In genomic region chr5:159522841-159523240, GRCh38 we compare ENCODE assay signal across 24 cellular contexts.
"Had no signal": no experiment of that assay in that cellular context is flagged by ENCODE, and none has a peak within 500 bp of the region (broad histone marks: within the 10 kb centered on the region; RNA-seq: fewer than 3 reads in every experiment).

No MANE protein-coding gene starts in this region.

- H3K4me1 ChIP-seq: transverse colon, uterus, vagina had no signal

- DNase-seq: stimulated activated CD4-positive, alpha-beta T cell treated with anti-CD3 and anti-CD28 coated beads, Interleukin-2, amount 100 ng/mL, for 48 hours; stimulated activated CD4-positive, alpha-beta T cell treated with anti-CD3 and anti-CD28 coated beads, Interleukin-4, amount 100 ng/mL, for 1 hour; stimulated activated CD4-positive, alpha-beta T cell treated with anti-CD3 and anti-CD28 coated beads, Interleukin-4, amount 100 ng/mL, for 24 hours; stimulated activated CD4-positive, alpha-beta T cell treated with anti-CD3 and anti-CD28 coated beads, Interleukin-4, amount 100 ng/mL, for 4 hours; stimulated activated CD8-positive, alpha-beta memory T cell treated with anti-CD3 and anti-CD28 coated beads, Interleukin-4, amount 100 ng/mL, for 48 hours; stimulated activated naive B cell treated with anti-CD40 and anti-IgM and Interleukin-4, amounts not matched to agents 10 μg/mL and 1 μg/mL and 100 μg/mL, for 72 hours; stimulated activated naive CD4-positive, alpha-beta T cell; stimulated activated naive CD4-positive, alpha-beta T cell treated with Interleukin-2 at 50 U/mL for 16 hours; stimulated activated naive CD8-positive, alpha-beta T cell treated with anti-CD3 and anti-CD28 coated beads, Interleukin-15, amount 100 ng/mL, for 72 hours; stimulated activated naive CD8-positive, alpha-beta T cell treated with anti-CD3 and anti-CD28 coated beads, Interleukin-15, Interleukin-2, amounts not matched to agents 100 U/mL and 50 U/mL, for 24 hours; stomach; substantia nigra; testis; thyroid gland; tibial artery; transverse colon; trophoblast cell; upper lobe of left lung; upper lobe of right lung; uterus had no signal

- H3K9me3 ChIP-seq: stomach, suprapubic skin, testis, thoracic aorta, thyroid gland, tibial artery, tibial nerve, transverse colon, upper lobe of left lung, upper lobe of right lung, uterus, vagina had no signal

- H3K4me3 ChIP-seq: stomach, suprapubic skin, testis, thoracic aorta, thyroid gland, tibial artery, tibial nerve, transverse colon, upper lobe of left lung, upper lobe of right lung, uterus, vagina had no signal

- H3K27ac ChIP-seq: stomach, suprapubic skin, testis, thoracic aorta, thyroid gland, tibial artery, tibial nerve, transverse colon, upper lobe of left lung, upper lobe of right lung, uterus, vagina had no signal

- H3K27me3 ChIP-seq: stomach, suprapubic skin, testis, thyroid gland, tibial artery, tibial nerve, transverse colon, upper lobe of left lung, upper lobe of right lung, uterus, vagina had no signal

- H3K36me3 ChIP-seq: stomach, suprapubic skin, thoracic aorta, thyroid gland, tibial artery, tibial nerve, transverse colon, upper lobe of left lung, upper lobe of right lung, uterus, vagina had no signal
